Comparison of ENCODE assay signal across 21 cellular contexts in the genomic region with DNA sequence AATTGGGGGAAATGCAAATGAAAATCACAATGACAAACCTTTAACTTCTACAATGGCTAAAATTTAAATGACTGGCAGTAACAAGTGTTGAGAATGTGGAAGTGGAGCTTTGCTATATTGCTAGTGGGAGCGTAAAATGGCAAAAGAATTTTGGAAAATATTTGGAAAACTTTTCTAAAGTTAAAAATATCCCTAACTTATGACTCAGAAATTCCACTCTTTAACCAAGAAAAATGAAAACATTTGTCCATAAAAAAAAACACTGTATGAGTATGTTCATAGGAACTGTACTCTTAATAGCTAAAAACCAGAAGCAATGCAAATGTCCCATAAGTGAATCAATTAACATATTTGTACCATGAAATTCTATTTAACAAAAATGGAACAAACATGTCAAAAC. TPM values are rescaled to one million over a fixed set of nuclear protein-coding genes. Genes with fewer than 3 reads are reported as not detected.
DNase-seq lines count a peak whose midpoint lies in the region; ATAC-seq, FAIRE-seq and TF ChIP-seq lines count a peak whose summit lies in the region.
"Had no signal": no experiment of that assay in that cellular context is flagged by ENCODE, and none has a peak within 500 bp of the region (broad histone marks: within the 10 kb centered on the region; RNA-seq: fewer than 3 reads in every experiment).

No MANE protein-coding gene starts in this region.

- peak overlapping the region; percentile 19 for H3K27ac ChIP-seq in CD4-positive, CD25-positive, alpha-beta regulatory T cell (ENCODE audit: insufficient read depth, low read length, poor library complexity, severe bottlenecking)
- H3K27ac ChIP-seq in IMR-90 (ENCODE audit: insufficient read depth, low read length) (no peak overlapping the region), small intestine (ENCODE audit: low read depth in 1 of 2, low read length in 1 of 2) (no peak overlapping the region), mammary epithelial cell (ENCODE audit: insufficient read depth, low read depth, low read length) (no peak overlapping the region)
- H3K27ac ChIP-seq: heart left ventricle, neutrophil, right atrium auricular region had no signal

- H3K4me1 ChIP-seq in CD4-positive, CD25-positive, alpha-beta regulatory T cell (ENCODE audit: control insufficient read depth, insufficient read depth, low read length, poor library complexity, severe bottlenecking), result peaks cover 20% of the 10 kb centered on the region
- H3K4me1 ChIP-seq in IMR-90 (ENCODE audit: control insufficient read depth, insufficient read depth, low read length) (peaks cover 1% of the 10 kb centered on the region; the same call in 1 of the 2 replicates), small intestine (ENCODE audit: control insufficient read depth in 2 of 2, insufficient read depth in 1 of 2, low read depth in 1 of 2, low read length in 1 of 2) (peaks cover 0 to 4% of the 10 kb centered on the region in 2 donors), mammary epithelial cell (ENCODE audit: insufficient read depth, low read length) (peaks cover 4% of the 10 kb centered on the region)

- no peak overlapping the region for H2BK5ac ChIP-seq in IMR-90 (ENCODE audit: low read depth, low read length, poor library complexity, severe bottlenecking)

- peak overlapping the region; percentile 64; the same call in 1 of the 2 replicates for H3K4me2 ChIP-seq in IMR-90 (ENCODE audit: low read depth, low read length)
- H3K4me2 ChIP-seq in mammary epithelial cell (ENCODE audit: insufficient read depth, low read depth, low read length), result no peak overlapping the region

- H3K4ac ChIP-seq in IMR-90 (ENCODE audit: low read depth, low read length), result no peak overlapping the region

- no peak overlapping the region for H3K56ac ChIP-seq in IMR-90 (ENCODE audit: extremely low read depth, insufficient read depth, low read length)

- peaks cover 40% of the 10 kb centered on the region for H3K79me2 ChIP-seq in mammary epithelial cell (ENCODE audit: insufficient read depth, low read length)

- no peak overlapping the region for H3K18ac ChIP-seq in IMR-90 (ENCODE audit: low read depth, low read length)

- TF ChIP-seq CTCF in IMR-90 (conservative IDR thresholded peaks at IDR 0.05; ENCODE audit: low read depth, low read length) (no peak), neural crest cell (conservative IDR thresholded peaks at IDR 0.05) (no peak), mammary epithelial cell (conservative IDR thresholded peaks at IDR 0.05 in 1 of 2, IDR thresholded peaks at IDR 0.05 in 1 of 2; ENCODE audit: extremely low read depth in 1 of 2, insufficient read depth in 1 of 2, low read depth in 1 of 2, low read length in 2 of 2) (no peak)

- no peaks in the 10 kb centered on the region for H3K27me3 ChIP-seq in CD4-positive, CD25-positive, alpha-beta regulatory T cell (ENCODE audit: control insufficient read depth, insufficient read depth, low read length)
- H3K27me3 ChIP-seq in IMR-90 (ENCODE audit: control insufficient read depth, insufficient read depth, low read length), result no peaks in the 10 kb centered on the region
- H3K27me3 ChIP-seq in small intestine (ENCODE audit: control insufficient read depth in 2 of 2, insufficient read depth in 2 of 2, low read length in 2 of 2), result no peaks in the 10 kb centered on the region
- no peaks in the 10 kb centered on the region for H3K27me3 ChIP-seq in mammary epithelial cell (ENCODE audit: insufficient read depth, low read length)
- H3K27me3 ChIP-seq: heart left ventricle, neutrophil, right atrium auricular region had no signal

- H2AFZ ChIP-seq in IMR-90 (replicated peaks; ENCODE audit: low read length, poor library complexity) (no peak overlapping the region), mammary epithelial cell (ENCODE audit: low read depth, low read length) (no peak overlapping the region)

- H4K8ac ChIP-seq in IMR-90 (ENCODE audit: low read depth in 2 of 2, low read length in 2 of 2), result no peak overlapping the region

- no peak for FAIRE-seq in small intestine (lab: Jason Lieb, UNC)
- FAIRE-seq: endothelial cell of umbilical vein had no signal

- H4K20me1 ChIP-seq in IMR-90 (ENCODE audit: insufficient read depth, low read length) (no peaks in the 10 kb centered on the region), mammary epithelial cell (ENCODE audit: insufficient read depth, low read length) (no peaks in the 10 kb centered on the region)

- dilution Hi-C loops in IMR-90 (cut with HindIII; ENCODE audit: low sequenced_read_pairs, unreplicated experiment) (no loop called here), mammary epithelial cell (cut with HindIII; ENCODE audit: low sequenced_read_pairs) (no loop called here)

- no peak overlapping the region for H3K4me3 ChIP-seq in CD4-positive, CD25-positive, alpha-beta regulatory T cell (ENCODE audit: low read depth, low read length)
- no peak overlapping the region for H3K4me3 ChIP-seq in IMR-90 (ENCODE audit: insufficient read depth, low read depth, low read length)
- no peak overlapping the region for H3K4me3 ChIP-seq in small intestine (ENCODE audit: low read depth in 1 of 2, low read length in 2 of 2)
- H3K4me3 ChIP-seq in mammary epithelial cell (replicated peaks in 1 of 3; ENCODE audit: insufficient read depth in 1 of 3, low read depth in 2 of 3, low read length in 3 of 3), result no peak overlapping the region
- H3K4me3 ChIP-seq: heart left ventricle, right atrium auricular region had no signal

- H3K79me1 ChIP-seq in IMR-90 (ENCODE audit: low read depth in 1 of 2, low read length in 2 of 2), result peaks cover 17 to 31% of the 10 kb centered on the region in 2 experiments

- POLR2A ChIA-PET in IMR-90 (lab: Charles Lee; ENCODE audit: unreplicated experiment), result no interaction called here

- no peak for DNase-seq in CD4-positive, CD25-positive, alpha-beta regulatory T cell
- peak; percentile 52 for DNase-seq in IMR-90
- DNase-seq in central memory CD8-positive, alpha-beta T cell (ENCODE audit: low spot score in 2 of 2), result no peak
- no peak for DNase-seq in neural crest cell (ENCODE audit: low read depth, low spot score)
- no peak for DNase-seq in small intestine
- DNase-seq in NCI-H446 treated with DMSO at 0.1 percent for 48 hours (lab: John Stamatoyannopoulos, UW), result no peak
- DNase-seq in mammary epithelial cell, result no peak
- no peak for DNase-seq in activated CD8-positive, alpha-beta memory T cell treated with anti-CD3 and anti-CD28 coated beads, Interleukin-2, amount 10 ng/mL, durations not matched to agents 7 days and 5 days
- DNase-seq: activated CD4-positive, CD25-positive, alpha-beta regulatory T cell; activated naive CD4-positive, alpha-beta T cell treated with anti-CD3 and anti-CD28 coated beads, Interleukin-2, amount 10 ng/mL, durations not matched to agents 7 days and 5 days; cerebellar nuclear complex; heart left ventricle; NCI-H1092 treated with DMSO at 0.1 percent for 48 hours; NCI-H2171; RPMI8226; stimulated activated CD4-positive, alpha-beta T cell treated with anti-CD3 and anti-CD28 coated beads, Interleukin-1b, Interleukin-23, amount 100 ng/mL, for 48 hours had no signal

- intact Hi-C loops in IMR-90 (cut with micrococcal nuclease), result no loop called here
- intact Hi-C loops in mammary epithelial cell (cut with micrococcal nuclease), result no loop called here

- H2BK15ac ChIP-seq in IMR-90 (ENCODE audit: low read depth, low read length), result no peak overlapping the region

- BruUV-seq in IMR-90 (replicated peaks; lab: Mats Ljungman, UMichigan), result no TSS peak
- BruUV-seq in mammary epithelial cell (replicated peaks; lab: Mats Ljungman, UMichigan), result no TSS peak

- H3K9me3 Mint-ChIP-seq in CD4-positive, CD25-positive, alpha-beta regulatory T cell, result no peaks in the 10 kb centered on the region
- no peaks in the 10 kb centered on the region for H3K9me3 Mint-ChIP-seq in central memory CD8-positive, alpha-beta T cell
- no peaks in the 10 kb centered on the region for H3K9me3 Mint-ChIP-seq in neural crest cell
- H3K9me3 Mint-ChIP-seq in activated CD8-positive, alpha-beta memory T cell treated with anti-CD3 and anti-CD28 coated beads, Interleukin-2, amount 10 ng/mL, durations not matched to agents 7 days and 5 days (ENCODE audit: low read depth), result no peaks in the 10 kb centered on the region
- H3K9me3 Mint-ChIP-seq: activated naive CD4-positive, alpha-beta T cell treated with anti-CD3 and anti-CD28 coated beads, Interleukin-2, amount 10 ng/mL, durations not matched to agents 7 days and 5 days; memory B cell had no signal

- H2AK9ac ChIP-seq in IMR-90 (replicated peaks; ENCODE audit: low read depth, low read length, poor library complexity), result no peak overlapping the region

- H3K27me3 Mint-ChIP-seq in CD4-positive, CD25-positive, alpha-beta regulatory T cell, result no peaks in the 10 kb centered on the region
- H3K27me3 Mint-ChIP-seq in central memory CD8-positive, alpha-beta T cell, result no peaks in the 10 kb centered on the region
- H3K27me3 Mint-ChIP-seq in neural crest cell (ENCODE audit: low read depth), result no peaks in the 10 kb centered on the region
- H3K27me3 Mint-ChIP-seq in activated CD8-positive, alpha-beta memory T cell treated with anti-CD3 and anti-CD28 coated beads, Interleukin-2, amount 10 ng/mL, durations not matched to agents 7 days and 5 days, result no peaks in the 10 kb centered on the region
- H3K27me3 Mint-ChIP-seq: activated naive CD4-positive, alpha-beta T cell treated with anti-CD3 and anti-CD28 coated beads, Interleukin-2, amount 10 ng/mL, durations not matched to agents 7 days and 5 days; memory B cell had no signal

- no peak overlapping the region for H2AK5ac ChIP-seq in IMR-90 (ENCODE audit: low read depth, low read length)

- in situ Hi-C loops in IMR-90 (cut with MboI; ENCODE audit: low sequenced_read_pairs) (no loop called here), mammary epithelial cell (cut with MboI; ENCODE audit: low sequenced_read_pairs in 2 of 2) (no loop called here)

- H3K4me1 Mint-ChIP-seq in CD4-positive, CD25-positive, alpha-beta regulatory T cell, result peaks cover 17 to 51% (median 33%) of the 10 kb centered on the region in 4 donors
- H3K4me1 Mint-ChIP-seq in central memory CD8-positive, alpha-beta T cell, result peaks cover 36% of the 10 kb centered on the region
- H3K4me1 Mint-ChIP-seq in neural crest cell, result peaks cover 18% of the 10 kb centered on the region
- H3K4me1 Mint-ChIP-seq in activated CD8-positive, alpha-beta memory T cell treated with anti-CD3 and anti-CD28 coated beads, Interleukin-2, amount 10 ng/mL, durations not matched to agents 7 days and 5 days, result peaks cover 25% of the 10 kb centered on the region

- H3K9me1 ChIP-seq in IMR-90 (ENCODE audit: insufficient read depth, low read length), result no peaks in the 10 kb centered on the region

- H3K27ac Mint-ChIP-seq in CD4-positive, CD25-positive, alpha-beta regulatory T cell, result peak overlapping the region in 1 of 3 donors; percentile 97
- peak overlapping the region; percentile 58 for H3K27ac Mint-ChIP-seq in central memory CD8-positive, alpha-beta T cell (ENCODE audit: low read depth)
- no peak overlapping the region for H3K27ac Mint-ChIP-seq in neural crest cell (ENCODE audit: unreplicated experiment)
- H3K27ac Mint-ChIP-seq in activated CD8-positive, alpha-beta memory T cell treated with anti-CD3 and anti-CD28 coated beads, Interleukin-2, amount 10 ng/mL, durations not matched to agents 7 days and 5 days, result no peak overlapping the region
- H3K27ac Mint-ChIP-seq: activated naive CD4-positive, alpha-beta T cell treated with anti-CD3 and anti-CD28 coated beads, Interleukin-2, amount 10 ng/mL, durations not matched to agents 7 days and 5 days had no signal

- H3K9ac ChIP-seq in IMR-90 (ENCODE audit: low read depth, low read length) (no peak overlapping the region), mammary epithelial cell (ENCODE audit: insufficient read depth, low read length) (no peak overlapping the region)

- no peak overlapping the region for H3K14ac ChIP-seq in IMR-90 (replicated peaks; ENCODE audit: low read depth, low read length)

- no peak for TF ChIP-seq RAD21 in IMR-90 (IDR thresholded peaks at IDR 0.05; ENCODE audit: low read length)

- no peak for TF ChIP-seq POLR2A in IMR-90 (IDR thresholded peaks at IDR 0.05; ENCODE audit: low read depth, low read length)

- H3K36me3 ChIP-seq in CD4-positive, CD25-positive, alpha-beta regulatory T cell (ENCODE audit: control insufficient read depth, insufficient read depth, low read length), result peaks cover 9% of the 10 kb centered on the region
- H3K36me3 ChIP-seq in IMR-90 (ENCODE audit: control insufficient read depth, insufficient read depth, low read length) (peaks cover 1% of the 10 kb centered on the region; the same call in 1 of the 2 replicates), small intestine (ENCODE audit: control insufficient read depth in 2 of 2, insufficient read depth in 2 of 2, low read length in 2 of 2) (peaks cover 0 to 3% of the 10 kb centered on the region in 2 donors), mammary epithelial cell (ENCODE audit: insufficient read depth, low read length) (no peaks in the 10 kb centered on the region)
- H3K36me3 ChIP-seq: neutrophil, right atrium auricular region had no signal

- no peak overlapping the region for H4K5ac ChIP-seq in IMR-90 (ENCODE audit: low read depth, low read length)

- H2BK120ac ChIP-seq in IMR-90 (ENCODE audit: low read depth, low read length), result no peak overlapping the region

- CTCF ChIA-PET in IMR-90 (lab: Yijun Ruan, JAX), result interaction anchor here (1.2 kb wide), 1 partner anchor 46 kb away, joined by 4 read pairs; no protein-coding TSS in a partner anchor
- CTCF ChIA-PET in mammary epithelial cell (lab: Charles Lee; ENCODE audit: low non-redundant PET), result no interaction called here
- CTCF ChIA-PET in activated CD8-positive, alpha-beta memory T cell treated with anti-CD3 and anti-CD28 coated beads, Interleukin-2, amount 10 ng/mL, durations not matched to agents 7 days and 5 days (lab: Charles Lee), result no interaction called here

- peak overlapping the region in 2 of 4 donors; percentile 63 to 67 for H3K4me3 Mint-ChIP-seq in CD4-positive, CD25-positive, alpha-beta regulatory T cell
- H3K4me3 Mint-ChIP-seq in central memory CD8-positive, alpha-beta T cell, result no peak overlapping the region
- peak overlapping the region; percentile 58 for H3K4me3 Mint-ChIP-seq in neural crest cell
- no peak overlapping the region for H3K4me3 Mint-ChIP-seq in activated CD8-positive, alpha-beta memory T cell treated with anti-CD3 and anti-CD28 coated beads, Interleukin-2, amount 10 ng/mL, durations not matched to agents 7 days and 5 days
- H3K4me3 Mint-ChIP-seq: activated naive CD4-positive, alpha-beta T cell treated with anti-CD3 and anti-CD28 coated beads, Interleukin-2, amount 10 ng/mL, durations not matched to agents 7 days and 5 days had no signal

- no peaks in the 10 kb centered on the region for H3K9me3 ChIP-seq in CD4-positive, CD25-positive, alpha-beta regulatory T cell (ENCODE audit: control insufficient read depth in 2 of 2, low read length in 2 of 2)
- H3K9me3 ChIP-seq in IMR-90 (ENCODE audit: control insufficient read depth, insufficient read depth, low read length) (no peaks in the 10 kb centered on the region), small intestine (ENCODE audit: control insufficient read depth, low read depth) (no peaks in the 10 kb centered on the region), mammary epithelial cell (replicated peaks; ENCODE audit: insufficient read depth, low read length) (no peaks in the 10 kb centered on the region)
- H3K9me3 ChIP-seq: heart left ventricle, neutrophil, right atrium auricular region had no signal

- no peak overlapping the region for H2BK20ac ChIP-seq in IMR-90 (ENCODE audit: low read depth, low read length)

- no peak overlapping the region for H3K23ac ChIP-seq in IMR-90 (ENCODE audit: low read depth, low read length)

- no CpG with 5 or more reads among the region's 1 CpG for WGBS in IMR-90 (ENCODE audit: extremely low coverage in 2 of 2, insufficient read length in 1 of 2), 2 experiments
- 85 to 100% (median 88%) methylated on average over 1 of the region's 1 CpG for WGBS in small intestine, 3 donors
- WGBS in mammary epithelial cell (ENCODE audit: low coverage, missing lambda C conversion rate), result 92% methylated on average over 1 of the region's 1 CpG

- no peak for ATAC-seq in CD4-positive, CD25-positive, alpha-beta regulatory T cell (ENCODE audit: low read depth in 2 of 2)
- no peak for ATAC-seq in IMR-90 (ENCODE audit: low read depth)
- ATAC-seq in central memory CD8-positive, alpha-beta T cell (replicated peaks; ENCODE audit: extremely low read depth, poor library complexity, severe bottlenecking), result no peak
- ATAC-seq in activated CD8-positive, alpha-beta memory T cell treated with anti-CD3 and anti-CD28 coated beads, Interleukin-2, amount 10 ng/mL, durations not matched to agents 7 days and 5 days, result no peak
- ATAC-seq: heart left ventricle had no signal

- H3K36me3 Mint-ChIP-seq in CD4-positive, CD25-positive, alpha-beta regulatory T cell, result peaks cover 7% of the 10 kb centered on the region
- no peaks in the 10 kb centered on the region for H3K36me3 Mint-ChIP-seq in central memory CD8-positive, alpha-beta T cell (ENCODE audit: insufficient read depth)
- H3K36me3 Mint-ChIP-seq in neural crest cell (ENCODE audit: low read depth), result no peaks in the 10 kb centered on the region
- peaks cover 3% of the 10 kb centered on the region for H3K36me3 Mint-ChIP-seq in activated CD8-positive, alpha-beta memory T cell treated with anti-CD3 and anti-CD28 coated beads, Interleukin-2, amount 10 ng/mL, durations not matched to agents 7 days and 5 days

- H4K91ac ChIP-seq in IMR-90 (ENCODE audit: insufficient read depth, low read depth, low read length), result no peak overlapping the region

RNA-seq across cellular contexts. Expression of gene TBCK, which starts 3.6 kb away (rescaled TPM):
- 47.1 TPM for total RNA-seq in CD4-positive, CD25-positive, alpha-beta regulatory T cell
- polyA plus RNA-seq in CD4-positive, CD25-positive, alpha-beta regulatory T cell, result 10 to 100 TPM; 10.9 to 30.1 (median 24.2) TPM
- total RNA-seq in IMR-90 (2012; rRNA removed) (29.9 and 30.3 TPM in 2 replicates), neural crest cell (42.0 and 47.6 TPM in 2 replicates), mammary epithelial cell (10 to 100 TPM; 28.0 to 45.3 TPM)
- polyA plus RNA-seq in IMR-90 (2012; rRNA removed) (10.2 and 10.7 TPM in 2 replicates), small intestine (10 to 100 TPM in 1 of 3 donors, 1 to 10 TPM in 2; 5.1 to 10.1 (median 8.5) TPM), mammary epithelial cell (8.3 TPM)
- polyA plus RNA-seq in IMR-90 (2012; cell fraction: cytosol; rRNA removed), result 3.5 and 11.9 TPM in 2 replicates
- polyA plus RNA-seq in IMR-90 (2012; cell fraction: nucleus; rRNA removed; ENCODE audit: low replicate concordance), result 5.6 and 37.5 TPM in 2 replicates
- polyA minus RNA-seq in mammary epithelial cell, result 16.7 TPM
- 10 to 100 TPM; 33.2 to 36.9 TPM for total RNA-seq in activated CD8-positive, alpha-beta memory T cell treated with anti-CD3 and anti-CD28 coated beads, Interleukin-2, amount 10 ng/mL, durations not matched to agents 7 days and 5 days

RNA-seq across cellular contexts. Expression of gene AIMP1, which starts 4.0 kb away (rescaled TPM):
- 56.7 TPM for total RNA-seq in CD4-positive, CD25-positive, alpha-beta regulatory T cell
- polyA plus RNA-seq in CD4-positive, CD25-positive, alpha-beta regulatory T cell, result 100 to 1,000 TPM in 1 of 4 donors, 10 to 100 TPM in 3; 65.5 to 104 (median 84.7) TPM
- total RNA-seq in IMR-90 (2012; rRNA removed) (11.8 and 27.5 TPM in 2 replicates), neural crest cell (32.2 and 34.3 TPM in 2 replicates), mammary epithelial cell (10 to 100 TPM; 17.7 to 56.0 TPM)
- polyA plus RNA-seq in IMR-90 (2012; rRNA removed) (18.2 and 21.4 TPM in 2 replicates), small intestine (10 to 100 TPM; 34.4 to 38.9 (median 35.9) TPM), mammary epithelial cell (17.4 TPM)
- 1.2 and 1.8 TPM in 2 replicates for polyA plus RNA-seq in IMR-90 (2012; cell fraction: cytosol; rRNA removed)
- 0.78 and 10.8 TPM in 2 replicates for polyA plus RNA-seq in IMR-90 (2012; cell fraction: nucleus; rRNA removed; ENCODE audit: low replicate concordance)
- 3.3 TPM for polyA minus RNA-seq in mammary epithelial cell
- total RNA-seq in activated CD8-positive, alpha-beta memory T cell treated with anti-CD3 and anti-CD28 coated beads, Interleukin-2, amount 10 ng/mL, durations not matched to agents 7 days and 5 days, result 10 to 100 TPM; 44.2 to 53.9 TPM

RNA-seq across cellular contexts. Expression of gene GIMD1, which starts 56.2 kb away (rescaled TPM):
- total RNA-seq in CD4-positive, CD25-positive, alpha-beta regulatory T cell, result not detected
- not detected for polyA plus RNA-seq in CD4-positive, CD25-positive, alpha-beta regulatory T cell
- total RNA-seq in IMR-90 (2012; rRNA removed) (not detected in 2 replicates), neural crest cell (not detected in 2 replicates), mammary epithelial cell (not detected)
- polyA plus RNA-seq in IMR-90 (2012; rRNA removed) (0.07 TPM in 1 of 2 replicates, not detected in the other), small intestine (100 to 1,000 TPM in 2 of 3 donors, 10 to 100 TPM in 1; 25.4 to 144 (median 114) TPM), mammary epithelial cell (not detected)
- not detected in 2 replicates for polyA plus RNA-seq in IMR-90 (2012; cell fraction: cytosol; rRNA removed)
- not detected in 2 replicates for polyA plus RNA-seq in IMR-90 (2012; cell fraction: nucleus; rRNA removed; ENCODE audit: low replicate concordance)
- polyA minus RNA-seq in mammary epithelial cell, result not detected
- total RNA-seq in activated CD8-positive, alpha-beta memory T cell treated with anti-CD3 and anti-CD28 coated beads, Interleukin-2, amount 10 ng/mL, durations not matched to agents 7 days and 5 days, result not detected
- total RNA-seq: endothelial cell of umbilical vein; heart left ventricle; right atrium auricular region; T-helper 1 cell treated with Interleukin-12 subunit alpha and Interleukin-12 subunit beta and Interleukin-4 antibody, amounts not matched to agents 30 ng/mL and 1 ng/mL, for 36 hours had no signal
- polyA plus RNA-seq: endothelial cell of umbilical vein, heart left ventricle had no signal
